8 cellular contexts compared by ENCODE assay signal in the genomic region with DNA sequence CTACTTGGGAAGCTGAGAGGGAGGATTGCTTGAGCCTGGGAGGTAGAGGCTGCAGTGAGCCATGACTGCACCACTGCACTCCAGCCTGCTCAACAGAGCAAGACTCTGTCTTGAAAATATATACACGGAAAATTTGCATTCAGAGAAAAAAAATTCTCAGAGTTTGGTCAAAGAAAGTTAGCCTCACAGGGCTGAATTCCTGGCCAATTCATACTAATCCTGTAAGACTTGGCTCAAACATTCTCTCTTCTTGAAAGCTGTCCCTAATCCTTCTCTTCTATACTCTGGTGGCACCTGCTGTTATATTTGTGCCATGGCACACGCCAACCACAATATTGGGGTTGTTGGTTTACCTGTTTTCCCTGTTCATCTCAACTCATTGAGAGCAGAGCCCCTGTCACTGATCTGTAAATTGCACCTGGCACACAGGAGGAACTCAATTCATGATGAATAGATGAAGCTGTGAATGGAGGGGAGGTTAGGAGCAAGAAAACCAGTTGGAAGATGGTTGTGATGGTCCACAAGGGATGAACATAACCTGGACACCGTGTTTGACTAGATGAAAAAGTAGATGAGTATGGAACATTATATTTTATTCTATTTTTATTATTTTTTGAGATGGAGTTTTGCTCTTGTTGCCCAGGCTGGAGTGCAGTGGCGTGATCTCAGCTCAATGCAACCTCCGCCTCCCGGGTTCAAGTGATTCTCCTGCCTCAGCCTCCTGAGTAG. TPM values are rescaled to one million over a fixed set of nuclear protein-coding genes. Genes with fewer than 3 reads are reported as not detected.
A peak's percentile ranks its signal among the peaks of the same experiment; 100 is the strongest.
DNase-seq lines count a peak whose midpoint lies in the region; ATAC-seq and TF ChIP-seq lines count a peak whose summit lies in the region.

No MANE protein-coding gene starts in this region.

- no peak for ATAC-seq in GM19324 (IDR thresholded peaks at IDR 0.05; ENCODE audit: low FRiP score, unreplicated experiment)

- no peak for TF ChIP-seq EP300 in suprapubic skin (IDR thresholded peaks at IDR 0.05)
- TF ChIP-seq EP300 in tibial nerve (IDR thresholded peaks at IDR 0.05): no peak

- H3K4me3 ChIP-seq in HEK293 (ENCODE audit: low read depth, low read length): no peak overlapping the region
- no peak overlapping the region for H3K4me3 ChIP-seq in epithelial cell of proximal tubule (ENCODE audit: low read depth, low read length)
- H3K4me3 ChIP-seq in suprapubic skin: no peak overlapping the region
- no peak overlapping the region for H3K4me3 ChIP-seq in tibial nerve

- H3K9me3 ChIP-seq in HEK293 (ENCODE audit: control insufficient read depth, insufficient read depth, low read depth, low read length) (no peaks in the 10 kb centered on the region), suprapubic skin (no peaks in the 10 kb centered on the region), tibial nerve (no peaks in the 10 kb centered on the region)

- H3K36me3 ChIP-seq in HEK293 (ENCODE audit: control insufficient read depth in 2 of 2, insufficient read depth in 1 of 2, low read length in 2 of 2) (no peaks in the 10 kb centered on the region), suprapubic skin (no peaks in the 10 kb centered on the region), tibial nerve (no peaks in the 10 kb centered on the region)

- CTCF ChIA-PET in HEK293 (lab: Yijun Ruan, JAX): interaction anchor here (0.6 to 1.7 kb wide), 7 partner anchors 33 to 1249 kb away, joined by 3 to 8 read pairs (median 4); no protein-coding TSS in a partner anchor

- H3K4me1 ChIP-seq in HEK293 (ENCODE audit: control insufficient read depth, insufficient read depth, low read length) (no peaks in the 10 kb centered on the region), suprapubic skin (peaks cover 27% of the 10 kb centered on the region), tibial nerve (peaks cover 0 to 29% (median 11%) of the 10 kb centered on the region in 4 donors)

- TF ChIP-seq CTCF in HEK293 (tag by site-specific recombination; IDR thresholded peaks at IDR 0.05) (no peak), epithelial cell of proximal tubule (conservative IDR thresholded peaks at IDR 0.05; ENCODE audit: low read depth, low read length) (peak; percentile 67), suprapubic skin (IDR thresholded peaks at IDR 0.05) (peak; percentile 23 to 55), tibial nerve (IDR thresholded peaks at IDR 0.05) (peak in 2 of 5 experiments; percentile 30 to 31)

- H3K27ac ChIP-seq in HEK293 (ENCODE audit: extremely low read depth, low read depth, low read length) (no peak overlapping the region), suprapubic skin (no peak overlapping the region), tibial nerve (peak overlapping the region in 2 of 4 donors; percentile 94)

- TF ChIP-seq POLR2A in suprapubic skin (IDR thresholded peaks at IDR 0.05): no peak
- no peak for TF ChIP-seq POLR2A in tibial nerve (IDR thresholded peaks at IDR 0.05)

- WGBS in suprapubic skin: 87% methylated on average over 6 of the region's 6 CpGs
- 86 to 88% methylated on average over 6 of the region's 6 CpGs for WGBS in tibial nerve, 2 donors

- H3K27me3 ChIP-seq in suprapubic skin (no peaks in the 10 kb centered on the region), tibial nerve (no peaks in the 10 kb centered on the region)

- POLR2A ChIA-PET in HEK293 (lab: Yijun Ruan, JAX): no interaction called here

- peak; percentile 68 for DNase-seq in D341Med (ENCODE audit: low spot score)
- peak; percentile 41 for DNase-seq in NCI-H774 (lab: John Stamatoyannopoulos, UW)
- DNase-seq in epithelial cell of proximal tubule (ENCODE audit: low read depth): no peak
- no peak for DNase-seq in suprapubic skin (ENCODE audit: low spot score in 2 of 2)
- DNase-seq in tibial nerve (ENCODE audit: low spot score in 2 of 2): no peak
- DNase-seq in activated CD8-positive, alpha-beta memory T cell treated with anti-CD3 and anti-CD28 coated beads, Interleukin-2, amount 50 U/mL, for 48 hours: no peak

TF ChIP-seq in HEK293, 187 proteins besides CTCF, POLR2A, EP300 and RAD21:
- TF ChIP-seq ZNF140 (tag by site-specific recombination; IDR thresholded peaks at IDR 0.05) (no peak), ZNF211 (tag by site-specific recombination; IDR thresholded peaks at IDR 0.05; ENCODE audit: low read depth) (no peak), ZNF654 (tag by site-specific recombination; IDR thresholded peaks at IDR 0.05; ENCODE audit: low read depth) (peak; percentile 33), ZBTB1 (tag by site-specific recombination; IDR thresholded peaks at IDR 0.05) (no peak), ZNF366 (tag by site-specific recombination; conservative IDR thresholded peaks at IDR 0.05) (no peak)

RNA-seq across cellular contexts. Expression of a gene that starts 36.8 kb away (rescaled TPM):
- total RNA-seq in epithelial cell of proximal tubule (9.8 and 12.9 TPM in 2 replicates), suprapubic skin (10 to 100 TPM; 18.6 to 31.5 (median 28.1) TPM), tibial nerve (10 to 100 TPM; 13.7 to 28.8 (median 19.6) TPM)

RNA-seq across cellular contexts. Expression of a gene that starts 40.7 kb away (rescaled TPM):
- total RNA-seq in epithelial cell of proximal tubule (26.2 and 29.4 TPM in 2 replicates), suprapubic skin (10 to 100 TPM; 31.6 to 52.5 (median 43.7) TPM), tibial nerve (10 to 100 TPM; 28.8 to 52.4 (median 37.3) TPM)

Comparison
In these comparisons a context has a peak if more than half of its experiments do, and no peak if none do; other contexts are left out.
1. DNase-seq: peak in D341Med (single experiment) and NCI-H774 (single experiment); none in epithelial cell of proximal tubule (single experiment), suprapubic skin (0 of 2), tibial nerve (0 of 2) and activated CD8-positive, alpha-beta memory T cell treated with anti-CD3 and anti-CD28 coated beads, Interleukin-2, amount 50 U/mL, for 48 hours (single experiment).